In genomic region chr7:143214789-143215679, GRCh38 we compare ENCODE assay signal across 8 cellular contexts. TPM values are rescaled to one million over a fixed set of nuclear protein-coding genes. Genes with fewer than 3 reads are reported as not detected.
DNase-seq lines count a peak whose midpoint lies in the region; ATAC-seq, FAIRE-seq and TF ChIP-seq lines count a peak whose summit lies in the region.

No MANE protein-coding gene starts in this region.

- CTCF ChIA-PET in BJ (lab: Yijun Ruan, JAX), result interaction anchor here (0.6 to 11.5 kb wide), 51 partner anchors 8 to 706 kb away, joined by 3 to 392 read pairs (median 4); partner anchors contain the start of genes EPHB6, PIP and TAS2R39

- peak; percentile 39 for DNase-seq in BJ (ENCODE audit: low read depth)
- peak; percentile 71 for DNase-seq in NCI-H2171 (lab: John Stamatoyannopoulos, UW)
- DNase-seq in UCSD-AML1 (lab: John Stamatoyannopoulos, UW; ENCODE audit: unreplicated experiment), result peak; percentile 10
- peak; percentile 81 for DNase-seq in bronchial epithelial cell (ENCODE audit: low read depth)
- peak; percentile 32 for DNase-seq in kidney epithelial cell (ENCODE audit: low read depth)
- peak; percentile 32 for DNase-seq in stimulated activated CD4-positive, alpha-beta T cell treated with anti-CD3 and anti-CD28 coated beads, Interleukin-4, amount 100 ng/mL, for 1 hour

- H3K4me3 ChIP-seq in BJ (ENCODE audit: low read depth, low read length), result no peak overlapping the region
- no peak overlapping the region for H3K4me3 ChIP-seq in bronchial epithelial cell (ENCODE audit: low read depth, low read length)
- H3K4me3 ChIP-seq in kidney epithelial cell (ENCODE audit: low read depth, low read length), result no peak overlapping the region

- H3K27me3 ChIP-seq in BJ (ENCODE audit: control insufficient read depth, insufficient read depth, low read length) (no peaks in the 10 kb centered on the region), bronchial epithelial cell (ENCODE audit: control insufficient read depth, insufficient read depth, low read length) (no peaks in the 10 kb centered on the region), kidney epithelial cell (ENCODE audit: control insufficient read depth, insufficient read depth, low read length) (no peaks in the 10 kb centered on the region)

- FAIRE-seq in bronchial epithelial cell (lab: Jason Lieb, UNC), result no peak

- POLR2A ChIA-PET in BJ (lab: Charles Lee), result no interaction called here

- TF ChIP-seq CTCF in BJ (IDR thresholded peaks at IDR 0.05; ENCODE audit: insufficient read depth, low read depth, low read length) (peak; percentile 99), bronchial epithelial cell (IDR thresholded peaks at IDR 0.05; ENCODE audit: insufficient read depth, low read length, severe bottlenecking) (peak; percentile 97), kidney epithelial cell (IDR thresholded peaks at IDR 0.05; ENCODE audit: insufficient read depth, low read length, poor library complexity, severe bottlenecking) (peak; percentile 100)

- ATAC-seq in GM19025 (IDR thresholded peaks at IDR 0.05; ENCODE audit: low read depth, unreplicated experiment), result peak; percentile 84
- ATAC-seq in HG03139 (IDR thresholded peaks at IDR 0.05; ENCODE audit: unreplicated experiment), result peak; percentile 82

- H3K36me3 ChIP-seq in BJ (ENCODE audit: control insufficient read depth, insufficient read depth, low read length) (no peaks in the 10 kb centered on the region), bronchial epithelial cell (ENCODE audit: control insufficient read depth, insufficient read depth, low read length) (no peaks in the 10 kb centered on the region), kidney epithelial cell (ENCODE audit: control insufficient read depth, insufficient read depth, low read length) (no peaks in the 10 kb centered on the region)

RNA-seq across cellular contexts. Expression of gene TAS2R40, which starts 6.8 kb away (rescaled TPM):
- not detected in 2 replicates for polyA plus RNA-seq in BJ (2011; rRNA removed)
- not detected in 2 replicates for polyA minus RNA-seq in BJ (2011; rRNA and poly(A)+ RNA removed)
- total RNA-seq in bronchial epithelial cell (not detected in 2 replicates), kidney epithelial cell (not detected in 2 replicates)

RNA-seq across cellular contexts. Expression of gene TAS2R39, which starts 31.8 kb away (rescaled TPM):
- polyA plus RNA-seq in BJ (2011; rRNA removed), result not detected in 2 replicates
- polyA minus RNA-seq in BJ (2011; rRNA and poly(A)+ RNA removed), result not detected in 2 replicates
- not detected in 2 replicates for total RNA-seq in bronchial epithelial cell
- total RNA-seq in kidney epithelial cell, result not detected in 2 replicates

RNA-seq across cellular contexts. Expression of gene GSTK1, which starts 48.2 kb away (rescaled TPM):
- polyA plus RNA-seq in BJ (2011; rRNA removed), result 132 and 164 TPM in 2 replicates
- polyA minus RNA-seq in BJ (2011; rRNA and poly(A)+ RNA removed), result 50.0 and 80.1 TPM in 2 replicates
- total RNA-seq in bronchial epithelial cell (60.6 and 69.9 TPM in 2 replicates), kidney epithelial cell (139 and 152 TPM in 2 replicates)

Comparison
In these comparisons a context has a peak if more than half of its experiments do, and no peak if none do; other contexts are left out.
1. DNase-seq: peak in every context shown above with its lines; median percentile 81 in bronchial epithelial cell; 71 in NCI-H2171; 39 in BJ; 32 in kidney epithelial cell; 32 in stimulated activated CD4-positive, alpha-beta T cell treated with anti-CD3 and anti-CD28 coated beads, Interleukin-4, amount 100 ng/mL, for 1 hour; 10 in UCSD-AML1.